15 cellular contexts compared by ENCODE assay signal in genomic region chr1:205066221-205066818, GRCh38. TPM values are rescaled to one million over a fixed set of nuclear protein-coding genes. Genes with fewer than 3 reads are reported as not detected.
A peak's percentile ranks its signal among the peaks of the same experiment; 100 is the strongest.
DNase-seq lines count a peak whose midpoint lies in the region; ATAC-seq, FAIRE-seq and TF ChIP-seq lines count a peak whose summit lies in the region.
"Had no signal": no experiment of that assay in that cellular context is flagged by ENCODE, and none has a peak within 500 bp of the region (broad histone marks: within the 10 kb centered on the region; RNA-seq: fewer than 3 reads in every experiment).

No MANE protein-coding gene starts in this region.

- DNase-seq in cardiac septum (ENCODE audit: low spot score) (peak; percentile 67), left cardiac atrium (no peak), hepatocyte (ENCODE audit: low spot score) (no peak), urothelium cell line (ENCODE audit: low spot score) (peak; percentile 32), GOT3 (lab: John Stamatoyannopoulos, UW) (no peak), epidermal melanocyte (ENCODE audit: insufficient read length, low spot score) (no peak)
- DNase-seq in activated naive CD4-positive, alpha-beta T cell treated with anti-CD3 and anti-CD28 coated beads, Interleukin-2, amount 50 U/mL, for 16 hours = no peak
- DNase-seq: activated CD4-positive, alpha-beta T cell treated with anti-CD3 and anti-CD28 coated beads, Interleukin-2, amount 10 ng/mL, durations not matched to agents 24 days and 14 days; DMS79 treated with DMSO at 0.1 percent for 48 hours; KG1; midbrain; NCI-H2107; stimulated activated CD4-positive, alpha-beta T cell treated with anti-CD3 and anti-CD28 coated beads, Interleukin-1b, Interleukin-23, amount 100 ng/mL, for 48 hours; T-helper 1 cell had no signal

- FAIRE-seq in urothelium cell line (lab: Jason Lieb, UNC) = no peak

- no peaks in the 10 kb centered on the region for H3K9me3 ChIP-seq in hepatocyte (ENCODE audit: low read depth)

- H3K9me2 ChIP-seq in hepatocyte (replicated peaks; ENCODE audit: insufficient read depth) = no peaks in the 10 kb centered on the region

- no peaks in the 10 kb centered on the region for H3K36me3 ChIP-seq in hepatocyte (replicated peaks; ENCODE audit: insufficient read depth, low read depth)

- 66% methylated on average over 13 of the region's 13 CpGs for WGBS in hepatocyte (ENCODE audit: low lambda C conversion rate, missing lambda C conversion rate)

- H3K79me2 ChIP-seq in hepatocyte = no peaks in the 10 kb centered on the region

- no peak overlapping the region for H3K4me3 ChIP-seq in hepatocyte

- no peak overlapping the region for H2AFZ ChIP-seq in hepatocyte

- no peak for ATAC-seq in left cardiac atrium
- peak; percentile 47 for ATAC-seq in SK-N-SH treated with all-trans-retinoic acid at 6 μM for 48 hours

- no peak overlapping the region for H3K27ac ChIP-seq in hepatocyte

- H4K20me1 ChIP-seq in hepatocyte (ENCODE audit: insufficient read depth, poor library complexity, severe bottlenecking) = no peaks in the 10 kb centered on the region

- H3K4me2 ChIP-seq in hepatocyte = no peak overlapping the region

- H3K27me3 ChIP-seq in hepatocyte = no peaks in the 10 kb centered on the region

- TF ChIP-seq CTCF in hepatocyte (IDR thresholded peaks at IDR 0.05; ENCODE audit: poor library complexity) = peak; percentile 16

- H3K4me1 ChIP-seq in hepatocyte (ENCODE audit: insufficient read depth) = no peaks in the 10 kb centered on the region

- intact Hi-C loops in cardiac septum (cut with DNase I) = loop anchor here (10.0 kb wide), 1 partner anchor 262 kb away; no protein-coding TSS in a partner anchor
- intact Hi-C loops in left cardiac atrium (cut with DNase I) = no loop called here

TF ChIP-seq in SK-N-SH treated with all-trans-retinoic acid at 6 μM for 48 hours, 23 proteins besides CTCF, POLR2A, EP300 and RAD21:
- no peak for TF ChIP-seq CSRNP3 (CRISPR knock-in tag; IDR thresholded peaks at IDR 0.05)
- no peak for TF ChIP-seq OSR1 (CRISPR knock-in tag; IDR thresholded peaks at IDR 0.05)
- no peak for TF ChIP-seq CREB5 (CRISPR knock-in tag; IDR thresholded peaks at IDR 0.05; ENCODE audit: low read depth)
- TF ChIP-seq PPARA (CRISPR knock-in tag; IDR thresholded peaks at IDR 0.05; ENCODE audit: borderline replicate concordance) = no peak
- TF ChIP-seq ZNF70 (CRISPR knock-in tag; IDR thresholded peaks at IDR 0.05) = no peak
- no peak for TF ChIP-seq POU6F1 (CRISPR knock-in tag; IDR thresholded peaks at IDR 0.05; ENCODE audit: borderline replicate concordance, low read depth)
- no peak for TF ChIP-seq ZNF8 (CRISPR knock-in tag; IDR thresholded peaks at IDR 0.05)
- no peak for TF ChIP-seq TCF4 (CRISPR knock-in tag; IDR thresholded peaks at IDR 0.05; ENCODE audit: borderline replicate concordance)
- no peak for TF ChIP-seq ZC3H10 (CRISPR knock-in tag; IDR thresholded peaks at IDR 0.05)
- TF ChIP-seq PATZ1 (CRISPR knock-in tag; IDR thresholded peaks at IDR 0.05; ENCODE audit: borderline replicate concordance) = no peak
- no peak for TF ChIP-seq TOX (CRISPR knock-in tag; IDR thresholded peaks at IDR 0.05; ENCODE audit: borderline replicate concordance)
- TF ChIP-seq CSDC2 (CRISPR knock-in tag; IDR thresholded peaks at IDR 0.05) = no peak

RNA-seq across cellular contexts. Expression of gene TMEM81, which starts 17.9 kb away (rescaled TPM):
- total RNA-seq in cardiac septum (1.7 TPM), left cardiac atrium (1 to 10 TPM; 1.8 to 4.0 TPM), hepatocyte (2.1 and 2.2 TPM in 2 replicates)
- 1.3 TPM in 1 of 2 replicates, not detected in the other for polyA plus RNA-seq in hepatocyte

RNA-seq across cellular contexts. Expression of gene CNTN2, which starts 23.3 kb away (rescaled TPM):
- total RNA-seq in cardiac septum (0.30 TPM), left cardiac atrium (1 to 10 TPM in 1 of 2 donors, under 1 TPM in 1; 0.24 to 1.1 TPM), hepatocyte (0.36 and 9.7 TPM in 2 replicates)
- polyA plus RNA-seq in hepatocyte = 0.49 TPM in 1 of 2 replicates, not detected in the other
- total RNA-seq: activated CD4-positive, alpha-beta T cell treated with anti-CD3 and anti-CD28 coated beads, Interleukin-2, amount 10 ng/mL, durations not matched to agents 24 days and 14 days had no signal

RNA-seq across cellular contexts. Expression of gene RBBP5, which starts 55.5 kb away (rescaled TPM):
- total RNA-seq in cardiac septum (10.1 TPM), left cardiac atrium (10 to 100 TPM in 1 of 2 donors, 1 to 10 TPM in 1; 10.0 to 11.0 TPM), hepatocyte (15.3 and 16.7 TPM in 2 replicates)
- 9.0 and 9.2 TPM in 2 replicates for polyA plus RNA-seq in hepatocyte

Comparison
In these comparisons a context has a peak if more than half of its experiments do, and no peak if none do; other contexts are left out.
1. DNase-seq: peak in cardiac septum (single experiment) and urothelium cell line (single experiment); none in left cardiac atrium (single experiment), hepatocyte (single experiment), GOT3 (single experiment), activated naive CD4-positive, alpha-beta T cell treated with anti-CD3 and anti-CD28 coated beads, Interleukin-2, amount 50 U/mL, for 16 hours (single experiment) and epidermal melanocyte (single experiment).